Comparison of ENCODE assay signal across 1 cellular context in the genomic region with DNA sequence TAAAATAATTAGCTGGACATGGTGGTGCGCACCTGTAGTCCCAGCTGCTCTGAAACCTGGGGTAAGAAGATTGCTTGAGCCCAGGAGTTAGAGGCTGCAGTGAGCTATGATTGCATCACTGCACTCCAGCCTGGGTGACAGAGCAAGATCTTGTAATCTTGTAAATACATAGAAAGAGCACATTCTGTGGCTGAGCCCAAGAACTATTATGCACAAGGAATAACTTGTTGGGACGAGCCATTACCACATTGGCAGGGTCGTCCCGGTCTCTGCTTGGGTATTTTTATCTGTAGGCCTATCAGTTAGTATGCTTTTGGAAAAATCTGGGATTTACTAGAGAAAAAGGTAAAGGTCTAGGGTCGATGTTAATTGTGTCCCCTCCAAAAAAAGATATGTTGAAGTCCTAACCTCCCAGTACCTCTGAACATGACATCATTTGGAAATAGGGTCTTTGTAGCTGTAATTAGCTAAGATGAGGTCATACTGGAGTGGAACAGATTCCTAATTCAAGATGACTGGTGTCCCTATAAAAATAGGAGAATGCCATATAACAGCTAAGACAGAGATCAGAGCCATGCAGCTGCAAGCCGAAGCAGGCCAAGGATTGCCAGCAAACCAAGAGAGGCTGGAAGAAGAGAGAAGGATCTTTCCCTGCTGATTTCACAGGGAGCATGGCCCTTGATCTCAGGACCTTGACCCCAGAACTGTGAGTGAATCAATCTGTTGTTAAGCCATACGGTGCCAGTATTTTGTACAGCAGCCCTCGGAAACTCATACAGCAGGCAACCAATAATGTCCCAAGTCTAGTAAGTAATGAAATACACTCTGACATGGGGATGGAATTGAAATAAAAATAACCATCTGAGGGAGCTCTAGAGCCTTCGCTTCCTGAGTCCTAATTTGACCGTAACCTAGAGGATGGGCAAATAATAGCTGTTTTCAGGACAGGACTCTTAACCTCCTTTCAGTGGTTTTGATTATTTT.
TF ChIP-seq lines count a peak whose summit lies in the region.

No MANE protein-coding gene starts in this region.

TF ChIP-seq in HepG2, 621 proteins besides CTCF, POLR2A, EP300 and RAD21 (continued from another document and continues in another):
- TF ChIP-seq, protein P1, sequence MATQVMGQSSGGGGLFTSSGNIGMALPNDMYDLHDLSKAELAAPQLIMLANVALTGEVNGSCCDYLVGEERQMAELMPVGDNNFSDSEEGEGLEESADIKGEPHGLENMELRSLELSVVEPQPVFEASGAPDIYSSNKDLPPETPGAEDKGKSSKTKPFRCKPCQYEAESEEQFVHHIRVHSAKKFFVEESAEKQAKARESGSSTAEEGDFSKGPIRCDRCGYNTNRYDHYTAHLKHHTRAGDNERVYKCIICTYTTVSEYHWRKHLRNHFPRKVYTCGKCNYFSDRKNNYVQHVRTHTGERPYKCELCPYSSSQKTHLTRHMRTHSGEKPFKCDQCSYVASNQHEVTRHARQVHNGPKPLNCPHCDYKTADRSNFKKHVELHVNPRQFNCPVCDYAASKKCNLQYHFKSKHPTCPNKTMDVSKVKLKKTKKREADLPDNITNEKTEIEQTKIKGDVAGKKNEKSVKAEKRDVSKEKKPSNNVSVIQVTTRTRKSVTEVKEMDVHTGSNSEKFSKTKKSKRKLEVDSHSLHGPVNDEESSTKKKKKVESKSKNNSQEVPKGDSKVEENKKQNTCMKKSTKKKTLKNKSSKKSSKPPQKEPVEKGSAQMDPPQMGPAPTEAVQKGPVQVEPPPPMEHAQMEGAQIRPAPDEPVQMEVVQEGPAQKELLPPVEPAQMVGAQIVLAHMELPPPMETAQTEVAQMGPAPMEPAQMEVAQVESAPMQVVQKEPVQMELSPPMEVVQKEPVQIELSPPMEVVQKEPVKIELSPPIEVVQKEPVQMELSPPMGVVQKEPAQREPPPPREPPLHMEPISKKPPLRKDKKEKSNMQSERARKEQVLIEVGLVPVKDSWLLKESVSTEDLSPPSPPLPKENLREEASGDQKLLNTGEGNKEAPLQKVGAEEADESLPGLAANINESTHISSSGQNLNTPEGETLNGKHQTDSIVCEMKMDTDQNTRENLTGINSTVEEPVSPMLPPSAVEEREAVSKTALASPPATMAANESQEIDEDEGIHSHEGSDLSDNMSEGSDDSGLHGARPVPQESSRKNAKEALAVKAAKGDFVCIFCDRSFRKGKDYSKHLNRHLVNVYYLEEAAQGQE (IDR thresholded peaks at IDR 0.05; ENCODE audit: borderline replicate concordance in 1 of 2, low read depth in 1 of 2, low read length in 2 of 2) = no peak
- TF ChIP-seq, protein P2, sequence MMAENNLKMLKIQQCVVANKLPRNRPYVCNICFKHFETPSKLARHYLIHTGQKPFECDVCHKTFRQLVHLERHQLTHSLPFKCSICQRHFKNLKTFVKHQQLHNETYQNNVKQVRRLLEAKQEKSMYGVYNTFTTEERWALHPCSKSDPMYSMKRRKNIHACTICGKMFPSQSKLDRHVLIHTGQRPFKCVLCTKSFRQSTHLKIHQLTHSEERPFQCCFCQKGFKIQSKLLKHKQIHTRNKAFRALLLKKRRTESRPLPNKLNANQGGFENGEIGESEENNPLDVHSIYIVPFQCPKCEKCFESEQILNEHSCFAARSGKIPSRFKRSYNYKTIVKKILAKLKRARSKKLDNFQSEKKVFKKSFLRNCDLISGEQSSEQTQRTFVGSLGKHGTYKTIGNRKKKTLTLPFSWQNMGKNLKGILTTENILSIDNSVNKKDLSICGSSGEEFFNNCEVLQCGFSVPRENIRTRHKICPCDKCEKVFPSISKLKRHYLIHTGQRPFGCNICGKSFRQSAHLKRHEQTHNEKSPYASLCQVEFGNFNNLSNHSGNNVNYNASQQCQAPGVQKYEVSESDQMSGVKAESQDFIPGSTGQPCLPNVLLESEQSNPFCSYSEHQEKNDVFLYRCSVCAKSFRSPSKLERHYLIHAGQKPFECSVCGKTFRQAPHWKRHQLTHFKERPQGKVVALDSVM (CRISPR knock-in tag; IDR thresholded peaks at IDR 0.05) = peak; percentile 31; the same call in 1 of the 2 replicates
- TF ChIP-seq, protein P3, sequence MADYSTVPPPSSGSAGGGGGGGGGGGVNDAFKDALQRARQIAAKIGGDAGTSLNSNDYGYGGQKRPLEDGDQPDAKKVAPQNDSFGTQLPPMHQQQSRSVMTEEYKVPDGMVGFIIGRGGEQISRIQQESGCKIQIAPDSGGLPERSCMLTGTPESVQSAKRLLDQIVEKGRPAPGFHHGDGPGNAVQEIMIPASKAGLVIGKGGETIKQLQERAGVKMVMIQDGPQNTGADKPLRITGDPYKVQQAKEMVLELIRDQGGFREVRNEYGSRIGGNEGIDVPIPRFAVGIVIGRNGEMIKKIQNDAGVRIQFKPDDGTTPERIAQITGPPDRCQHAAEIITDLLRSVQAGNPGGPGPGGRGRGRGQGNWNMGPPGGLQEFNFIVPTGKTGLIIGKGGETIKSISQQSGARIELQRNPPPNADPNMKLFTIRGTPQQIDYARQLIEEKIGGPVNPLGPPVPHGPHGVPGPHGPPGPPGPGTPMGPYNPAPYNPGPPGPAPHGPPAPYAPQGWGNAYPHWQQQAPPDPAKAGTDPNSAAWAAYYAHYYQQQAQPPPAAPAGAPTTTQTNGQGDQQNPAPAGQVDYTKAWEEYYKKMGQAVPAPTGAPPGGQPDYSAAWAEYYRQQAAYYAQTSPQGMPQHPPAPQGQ (CRISPR knock-in tag; IDR thresholded peaks at IDR 0.05; ENCODE audit: borderline replicate concordance) = no peak
- TF ChIP-seq ATF7 (IDR thresholded peaks at IDR 0.05) (peak; percentile 65), ATF7 (CRISPR knock-in tag; IDR thresholded peaks at IDR 0.05) (no peak), YY1 (IDR thresholded peaks at IDR 0.05; ENCODE audit: insufficient read depth, insufficient replicate concordance, low read depth, low read length) (no peak), ZNF12 (CRISPR knock-in tag; IDR thresholded peaks at IDR 0.05) (peak; percentile 65; the same call in 1 of the 2 replicates), GATAD2A (CRISPR knock-in tag; IDR thresholded peaks at IDR 0.05) (peak; percentile 38; the same call in 1 of the 2 replicates), ZKSCAN8 (CRISPR knock-in tag; IDR thresholded peaks at IDR 0.05; ENCODE audit: borderline replicate concordance) (0 out of 2 replicates have a peak, but pooled peaks have one; percentile 32), CEBPG (CRISPR knock-in tag; IDR thresholded peaks at IDR 0.05) (peak; percentile 84), SMAD3 (CRISPR knock-in tag; IDR thresholded peaks at IDR 0.05) (no peak), ELF3 (CRISPR knock-in tag; IDR thresholded peaks at IDR 0.05) (no peak), ATF4 (CRISPR knock-in tag; IDR thresholded peaks at IDR 0.05) (peak in 1 of 2 experiments; percentile 70; a peak in 2 of 4 replicates), NBN (conservative IDR thresholded peaks at IDR 0.05) (no peak), ZBTB38 (CRISPR knock-in tag; IDR thresholded peaks at IDR 0.05) (no peak), HNF4G (IDR thresholded peaks at IDR 0.05; ENCODE audit: borderline replicate concordance, low read depth, low read length) (peak; percentile 35; the same call in 1 of the 2 replicates), HNF4G (CRISPR knock-in tag; IDR thresholded peaks at IDR 0.05; ENCODE audit: borderline replicate concordance, low read depth) (no peak), HOMEZ (CRISPR knock-in tag; IDR thresholded peaks at IDR 0.05; ENCODE audit: low read depth) (no peak), SIN3A (IDR thresholded peaks at IDR 0.05; ENCODE audit: borderline replicate concordance, low read depth, low read length) (no peak), ZNF121 (CRISPR knock-in tag; IDR thresholded peaks at IDR 0.05) (no peak), FOSL1 (CRISPR knock-in tag; IDR thresholded peaks at IDR 0.05; ENCODE audit: borderline replicate concordance) (no peak), ZFP37 (CRISPR knock-in tag; IDR thresholded peaks at IDR 0.05; ENCODE audit: borderline replicate concordance) (no peak), BCL6 (CRISPR knock-in tag; IDR thresholded peaks at IDR 0.05) (0 out of 2 replicates have a peak, but pooled peaks have one; percentile 21), CEBPB (IDR thresholded peaks at IDR 0.05; ENCODE audit: borderline replicate concordance, low read depth, low read length) (peak; percentile 83; the same call in 1 of the 2 replicates), ZNF451 (CRISPR knock-in tag; IDR thresholded peaks at IDR 0.05) (no peak), HOXA3 (CRISPR knock-in tag; IDR thresholded peaks at IDR 0.05) (no peak), ZNF354B (CRISPR knock-in tag; IDR thresholded peaks at IDR 0.05) (no peak), IKZF1 (IDR thresholded peaks at IDR 0.05) (no peak), ZNF503 (CRISPR knock-in tag; IDR thresholded peaks at IDR 0.05) (no peak), CBX5 (CRISPR knock-in tag; IDR thresholded peaks at IDR 0.05; ENCODE audit: borderline replicate concordance) (no peak), U2AF1 (optimal IDR thresholded peaks at IDR 0.05; ENCODE audit: low read depth, low read length) (no peak), NR2F1 (CRISPR knock-in tag; IDR thresholded peaks at IDR 0.05) (peak; percentile 44 to 76; a peak in 3 of 4 replicates)
- TF ChIP-seq, protein P4, sequence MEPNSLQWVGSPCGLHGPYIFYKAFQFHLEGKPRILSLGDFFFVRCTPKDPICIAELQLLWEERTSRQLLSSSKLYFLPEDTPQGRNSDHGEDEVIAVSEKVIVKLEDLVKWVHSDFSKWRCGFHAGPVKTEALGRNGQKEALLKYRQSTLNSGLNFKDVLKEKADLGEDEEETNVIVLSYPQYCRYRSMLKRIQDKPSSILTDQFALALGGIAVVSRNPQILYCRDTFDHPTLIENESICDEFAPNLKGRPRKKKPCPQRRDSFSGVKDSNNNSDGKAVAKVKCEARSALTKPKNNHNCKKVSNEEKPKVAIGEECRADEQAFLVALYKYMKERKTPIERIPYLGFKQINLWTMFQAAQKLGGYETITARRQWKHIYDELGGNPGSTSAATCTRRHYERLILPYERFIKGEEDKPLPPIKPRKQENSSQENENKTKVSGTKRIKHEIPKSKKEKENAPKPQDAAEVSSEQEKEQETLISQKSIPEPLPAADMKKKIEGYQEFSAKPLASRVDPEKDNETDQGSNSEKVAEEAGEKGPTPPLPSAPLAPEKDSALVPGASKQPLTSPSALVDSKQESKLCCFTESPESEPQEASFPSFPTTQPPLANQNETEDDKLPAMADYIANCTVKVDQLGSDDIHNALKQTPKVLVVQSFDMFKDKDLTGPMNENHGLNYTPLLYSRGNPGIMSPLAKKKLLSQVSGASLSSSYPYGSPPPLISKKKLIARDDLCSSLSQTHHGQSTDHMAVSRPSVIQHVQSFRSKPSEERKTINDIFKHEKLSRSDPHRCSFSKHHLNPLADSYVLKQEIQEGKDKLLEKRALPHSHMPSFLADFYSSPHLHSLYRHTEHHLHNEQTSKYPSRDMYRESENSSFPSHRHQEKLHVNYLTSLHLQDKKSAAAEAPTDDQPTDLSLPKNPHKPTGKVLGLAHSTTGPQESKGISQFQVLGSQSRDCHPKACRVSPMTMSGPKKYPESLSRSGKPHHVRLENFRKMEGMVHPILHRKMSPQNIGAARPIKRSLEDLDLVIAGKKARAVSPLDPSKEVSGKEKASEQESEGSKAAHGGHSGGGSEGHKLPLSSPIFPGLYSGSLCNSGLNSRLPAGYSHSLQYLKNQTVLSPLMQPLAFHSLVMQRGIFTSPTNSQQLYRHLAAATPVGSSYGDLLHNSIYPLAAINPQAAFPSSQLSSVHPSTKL (CRISPR knock-in tag; IDR thresholded peaks at IDR 0.05) = peak; percentile 44; the same call in 1 of the 2 replicates
- TF ChIP-seq, protein P5, sequence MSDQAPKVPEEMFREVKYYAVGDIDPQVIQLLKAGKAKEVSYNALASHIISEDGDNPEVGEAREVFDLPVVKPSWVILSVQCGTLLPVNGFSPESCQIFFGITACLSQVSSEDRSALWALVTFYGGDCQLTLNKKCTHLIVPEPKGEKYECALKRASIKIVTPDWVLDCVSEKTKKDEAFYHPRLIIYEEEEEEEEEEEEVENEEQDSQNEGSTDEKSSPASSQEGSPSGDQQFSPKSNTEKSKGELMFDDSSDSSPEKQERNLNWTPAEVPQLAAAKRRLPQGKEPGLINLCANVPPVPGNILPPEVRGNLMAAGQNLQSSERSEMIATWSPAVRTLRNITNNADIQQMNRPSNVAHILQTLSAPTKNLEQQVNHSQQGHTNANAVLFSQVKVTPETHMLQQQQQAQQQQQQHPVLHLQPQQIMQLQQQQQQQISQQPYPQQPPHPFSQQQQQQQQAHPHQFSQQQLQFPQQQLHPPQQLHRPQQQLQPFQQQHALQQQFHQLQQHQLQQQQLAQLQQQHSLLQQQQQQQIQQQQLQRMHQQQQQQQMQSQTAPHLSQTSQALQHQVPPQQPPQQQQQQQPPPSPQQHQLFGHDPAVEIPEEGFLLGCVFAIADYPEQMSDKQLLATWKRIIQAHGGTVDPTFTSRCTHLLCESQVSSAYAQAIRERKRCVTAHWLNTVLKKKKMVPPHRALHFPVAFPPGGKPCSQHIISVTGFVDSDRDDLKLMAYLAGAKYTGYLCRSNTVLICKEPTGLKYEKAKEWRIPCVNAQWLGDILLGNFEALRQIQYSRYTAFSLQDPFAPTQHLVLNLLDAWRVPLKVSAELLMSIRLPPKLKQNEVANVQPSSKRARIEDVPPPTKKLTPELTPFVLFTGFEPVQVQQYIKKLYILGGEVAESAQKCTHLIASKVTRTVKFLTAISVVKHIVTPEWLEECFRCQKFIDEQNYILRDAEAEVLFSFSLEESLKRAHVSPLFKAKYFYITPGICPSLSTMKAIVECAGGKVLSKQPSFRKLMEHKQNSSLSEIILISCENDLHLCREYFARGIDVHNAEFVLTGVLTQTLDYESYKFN (CRISPR knock-in tag; conservative IDR thresholded peaks at IDR 0.05) = 0 out of 2 replicates have a peak, but pooled peaks have one; percentile 23
